In genomic region chr5:111422245-111422644, GRCh38 we compare ENCODE assay signal across 15 cellular contexts.
A peak's percentile ranks its signal among the peaks of the same experiment; 100 is the strongest.
DNase-seq lines count a peak whose midpoint lies in the region; ATAC-seq and TF ChIP-seq lines count a peak whose summit lies in the region.
"Had no signal": no experiment of that assay in that cellular context is flagged by ENCODE, and none has a peak within 500 bp of the region (broad histone marks: within the 10 kb centered on the region; RNA-seq: fewer than 3 reads in every experiment).

No MANE protein-coding gene starts in this region.

- H3K4me3 ChIP-seq in colonic mucosa: no peak overlapping the region

- peaks cover 41% of the 10 kb centered on the region for H3K36me3 Mint-ChIP-seq in activated CD8-positive, alpha-beta T cell treated with anti-CD3 and anti-CD28 coated beads for 36 hours (ENCODE audit: low read depth)
- H3K36me3 Mint-ChIP-seq: stimulated activated memory B cell treated with anti-CD40 and anti-IgM and Interleukin-4, amounts not matched to agents 10 μg/mL and 1 μg/mL and 100 μg/mL, for 72 hours; type B pancreatic cell had no signal

- no peak overlapping the region for H3K27ac ChIP-seq in colonic mucosa

- no peak overlapping the region for H3K9ac ChIP-seq in colonic mucosa (ENCODE audit: low read depth in 2 of 2, low read length in 2 of 2)

- intact Hi-C loops in activated CD8-positive, alpha-beta T cell treated with anti-CD3 and anti-CD28 coated beads for 36 hours (cut with micrococcal nuclease): no loop called here
- intact Hi-C loops in colonic mucosa (cut with DNase I): no loop called here

- no peak overlapping the region for H3K4me3 Mint-ChIP-seq in activated CD8-positive, alpha-beta T cell treated with anti-CD3 and anti-CD28 coated beads for 36 hours
- H3K4me3 Mint-ChIP-seq: endodermal cell; stimulated activated memory B cell treated with anti-CD40 and anti-IgM and Interleukin-4, amounts not matched to agents 10 μg/mL and 1 μg/mL and 100 μg/mL, for 72 hours; T-helper 1 cell treated with Interleukin-12 subunit alpha and Interleukin-12 subunit beta and Interleukin-4 antibody, amounts not matched to agents 30 μg/mL and 1 μg/mL, for 36 hours; type B pancreatic cell had no signal

- no peaks in the 10 kb centered on the region for H3K36me3 ChIP-seq in colonic mucosa

- ATAC-seq in GM18502 (IDR thresholded peaks at IDR 0.05; ENCODE audit: poor library complexity, unreplicated experiment) (peak; percentile 95), GM19351 (IDR thresholded peaks at IDR 0.05; ENCODE audit: unreplicated experiment) (peak; percentile 93), HG02610 (IDR thresholded peaks at IDR 0.05; ENCODE audit: unreplicated experiment) (peak; percentile 95), HG03442 (IDR thresholded peaks at IDR 0.05; ENCODE audit: unreplicated experiment) (peak; percentile 88)
- ATAC-seq in activated CD8-positive, alpha-beta T cell treated with anti-CD3 and anti-CD28 coated beads for 36 hours: no peak
- ATAC-seq: stimulated activated memory B cell treated with anti-CD40 and anti-IgM and Interleukin-4, amounts not matched to agents 10 μg/mL and 1 μg/mL and 100 μg/mL, for 72 hours had no signal

- CTCF ChIA-PET in activated CD8-positive, alpha-beta T cell treated with anti-CD3 and anti-CD28 coated beads for 36 hours (lab: Charles Lee): no interaction called here

- H3K9me3 ChIP-seq in colonic mucosa: no peaks in the 10 kb centered on the region

- TF ChIP-seq CTCF in activated CD8-positive, alpha-beta T cell treated with anti-CD3 and anti-CD28 coated beads for 36 hours (IDR thresholded peaks at IDR 0.05): no peak
- TF ChIP-seq CTCF in colonic mucosa (IDR thresholded peaks at IDR 0.05): no peak

- peaks cover 14% of the 10 kb centered on the region for H3K4me1 Mint-ChIP-seq in activated CD8-positive, alpha-beta T cell treated with anti-CD3 and anti-CD28 coated beads for 36 hours (ENCODE audit: low read depth)
- H3K4me1 Mint-ChIP-seq: endodermal cell; stimulated activated memory B cell treated with anti-CD40 and anti-IgM and Interleukin-4, amounts not matched to agents 10 μg/mL and 1 μg/mL and 100 μg/mL, for 72 hours had no signal

- no peaks in the 10 kb centered on the region for H3K27me3 Mint-ChIP-seq in activated CD8-positive, alpha-beta T cell treated with anti-CD3 and anti-CD28 coated beads for 36 hours
- H3K27me3 Mint-ChIP-seq: type B pancreatic cell had no signal

- H3K27ac Mint-ChIP-seq in activated CD8-positive, alpha-beta T cell treated with anti-CD3 and anti-CD28 coated beads for 36 hours: no peak overlapping the region
- H3K27ac Mint-ChIP-seq: endodermal cell; stimulated activated memory B cell treated with anti-CD40 and anti-IgM and Interleukin-4, amounts not matched to agents 10 μg/mL and 1 μg/mL and 100 μg/mL, for 72 hours; T-helper 1 cell treated with Interleukin-12 subunit alpha and Interleukin-12 subunit beta and Interleukin-4 antibody, amounts not matched to agents 30 μg/mL and 1 μg/mL, for 36 hours; type B pancreatic cell had no signal

- POLR2A ChIA-PET in activated CD8-positive, alpha-beta T cell treated with anti-CD3 and anti-CD28 coated beads for 36 hours (lab: Charles Lee): no interaction called here

- peaks cover 5% of the 10 kb centered on the region for H3K9me3 Mint-ChIP-seq in activated CD8-positive, alpha-beta T cell treated with anti-CD3 and anti-CD28 coated beads for 36 hours

- no peak for DNase-seq in activated CD8-positive, alpha-beta T cell treated with anti-CD3 and anti-CD28 coated beads for 36 hours
- DNase-seq in iPS-NIHi11 (ENCODE audit: low spot score): no peak
- no peak for DNase-seq in activated CD8-positive, alpha-beta memory T cell treated with anti-CD3 and anti-CD28 coated beads, Interleukin-2, amount 50 U/mL, for 48 hours
- no peak for DNase-seq in colonic mucosa
- DNase-seq: Calu3; endodermal cell; NK-92 treated with Interleukin-12 subunit alpha and Interleukin-12 subunit beta, amount 100 ng/mL, for 24 hours; small intestine had no signal

- no peaks in the 10 kb centered on the region for H3K4me1 ChIP-seq in colonic mucosa

- no peaks in the 10 kb centered on the region for H3K27me3 ChIP-seq in colonic mucosa
